1 cellular context compared by ENCODE assay signal in genomic region chr19:37313335-37313627, GRCh38.
TF ChIP-seq lines count a peak whose summit lies in the region.

No MANE protein-coding gene starts in this region.

TF ChIP-seq in SK-N-SH, 30 proteins besides CTCF, POLR2A, EP300 and RAD21 (continued from another document):
- TF ChIP-seq ZBTB33 (IDR thresholded peaks at IDR 0.05; ENCODE audit: borderline replicate concordance, low read depth) (no peak), NFIC (IDR thresholded peaks at IDR 0.05; ENCODE audit: borderline replicate concordance) (no peak), JUND (IDR thresholded peaks at IDR 0.05) (no peak), IRF3 (IDR thresholded peaks at IDR 0.05; ENCODE audit: low read depth, low read length) (no peak)
